ENCODE assay signal across 15 cellular contexts in the genomic region with DNA sequence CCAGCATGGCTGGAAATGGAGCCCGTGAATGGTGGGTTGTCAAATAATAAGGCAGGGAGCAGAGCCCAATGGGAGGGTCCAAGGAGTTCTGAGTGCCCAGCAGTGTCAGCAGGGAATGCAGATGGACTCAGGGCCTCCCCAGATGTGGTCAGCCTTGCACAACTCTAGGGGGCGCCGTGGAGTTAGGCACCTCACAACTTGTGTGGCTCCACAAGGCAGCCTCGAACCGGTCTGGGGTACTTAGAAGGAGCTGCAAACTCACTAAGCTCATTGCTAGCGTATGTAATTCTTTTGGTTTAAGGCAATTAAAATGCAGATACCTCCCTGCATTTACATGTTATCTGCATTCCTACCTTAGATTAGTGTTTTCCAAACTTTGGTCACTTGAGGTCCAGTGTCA. TPM values are rescaled to one million over a fixed set of nuclear protein-coding genes. Genes with fewer than 3 reads are reported as not detected.
DNase-seq lines count a peak whose midpoint lies in the region; ATAC-seq, FAIRE-seq and TF ChIP-seq lines count a peak whose summit lies in the region.
"Had no signal": no experiment of that assay in that cellular context is flagged by ENCODE, and none has a peak within 500 bp of the region (broad histone marks: within the 10 kb centered on the region; RNA-seq: fewer than 3 reads in every experiment).

No MANE protein-coding gene starts in this region.

- SMC1A ChIA-PET in GM12878 (lab: Charles Lee; ENCODE audit: uncharacterized antibody, unreplicated experiment): interaction anchor here (0.7 to 7.0 kb wide), 10 partner anchors 8 to 97 kb away, joined by 3 to 44 read pairs (median 6); a partner anchor contains a TSS

- POLR2A ChIA-PET in HCT116 (lab: Charles Lee): no interaction called here
- POLR2A ChIA-PET in GM12878 (lab: Charles Lee): interaction anchor here (0.6 to 1.7 kb wide), 5 partner anchors 9 to 70 kb away, joined by 3 to 5 read pairs (median 4); no protein-coding TSS in a partner anchor

- peak overlapping the region; percentile 37 for H3K4me3 Mint-ChIP-seq in Calu3 (ENCODE audit: low read depth, unreplicated experiment)
- H3K4me3 Mint-ChIP-seq in naive B cell: peak overlapping the region in 6 of 8 donors; percentile 52 to 87 (median 68)
- H3K4me3 Mint-ChIP-seq: activated naive CD8-positive, alpha-beta T cell had no signal

- CTCF ChIA-PET in Calu3 (lab: Charles Lee) (interaction anchor here (1.2 to 1.8 kb wide), 2 partner anchors 12 to 70 kb away, joined by 6 read pairs; no protein-coding TSS in a partner anchor), HCT116 (lab: Charles Lee) (no interaction called here), GM12878 (lab: Yijun Ruan, JAX) (interaction anchor here (0.9 to 3.6 kb wide), 11 partner anchors 10 to 98 kb away, joined by 3 to 17 read pairs (median 5); no protein-coding TSS in a partner anchor)

- ATAC-seq in HCT116 (peak; percentile 64), GM12878 (no peak), naive B cell (ENCODE audit: low read depth in 2 of 2) (no peak), foreskin keratinocyte (no peak), sciatic nerve (no peak)

- H3K9ac ChIP-seq in HCT116 (ENCODE audit: low read length): no peak overlapping the region
- no peak overlapping the region for H3K9ac ChIP-seq in GM12878 (ENCODE audit: control insufficient read depth, insufficient read depth, low read length)

- RAD21 ChIA-PET in HCT116 (lab: Charles Lee; ENCODE audit: low non-redundant PET in 1 of 2, low total read pairs in 2 of 2, uncharacterized antibody in 2 of 2, unreplicated experiment in 2 of 2): no interaction called here
- RAD21 ChIA-PET in GM12878 (lab: Charles Lee; ENCODE audit: unreplicated experiment): interaction anchor here (0.6 to 3.0 kb wide), 8 partner anchors 9 to 96 kb away, joined by 3 to 19 read pairs (median 4); a partner anchor contains a TSS

- H3K27me3 ChIP-seq in HCT116 (ENCODE audit: insufficient read depth, low read length) (peaks cover 7% of the 10 kb centered on the region), GM12878 (replicated peaks in 1 of 2; ENCODE audit: control insufficient read depth in 2 of 2, insufficient read depth in 2 of 2, low read length in 1 of 2) (no peaks in the 10 kb centered on the region), foreskin keratinocyte (no peaks in the 10 kb centered on the region)
- H3K27me3 ChIP-seq: suprapubic skin had no signal

- no peaks in the 10 kb centered on the region for H4K20me1 ChIP-seq in HCT116 (ENCODE audit: insufficient read depth)
- peaks cover 7% of the 10 kb centered on the region; the same call in 1 of the 2 replicates for H4K20me1 ChIP-seq in GM12878 (ENCODE audit: control insufficient read depth, insufficient read depth)

- DNase-seq in Calu3: no peak
- no peak for DNase-seq in HCT116 (ENCODE audit: low read depth, low spot score)
- DNase-seq in GM12878 (ENCODE audit: low read depth, low spot score): no peak
- DNase-seq in naive B cell: no peak
- DNase-seq in NCI-H1105 (lab: John Stamatoyannopoulos, UW): no peak
- no peak for DNase-seq in foreskin keratinocyte
- DNase-seq in sciatic nerve (ENCODE audit: low spot score): no peak
- DNase-seq in NCI-H226: no peak
- DNase-seq: activated CD8-positive, alpha-beta memory T cell treated with anti-CD3 and anti-CD28 coated beads for 24 hours; MM.1S; retina had no signal

- no peaks in the 10 kb centered on the region for H3K4me1 ChIP-seq in HCT116 (ENCODE audit: control insufficient read depth in 1 of 2, insufficient read depth in 2 of 2, low read length in 2 of 2)
- H3K4me1 ChIP-seq in GM12878 (ENCODE audit: control insufficient read depth, insufficient read depth, low read length): peaks cover 54% of the 10 kb centered on the region
- no peaks in the 10 kb centered on the region for H3K4me1 ChIP-seq in foreskin keratinocyte

- H3K4me3 ChIP-seq in HCT116 (replicated peaks in 1 of 2; ENCODE audit: low read depth in 1 of 2, low read length in 2 of 2) (no peak overlapping the region), GM12878 (no peak overlapping the region)
- H3K4me3 ChIP-seq: coronary artery, mucosa of descending colon, suprapubic skin had no signal

- no peak for TF ChIP-seq RAD21 in HCT116 (IDR thresholded peaks at IDR 0.05; ENCODE audit: low read depth)
- no peak for TF ChIP-seq RAD21 in GM12878 (IDR thresholded peaks at IDR 0.05; ENCODE audit: insufficient read depth, low read depth, low read length)

- 58% methylated on average over 6 of the region's 6 CpGs for WGBS in GM12878 (ENCODE audit: insufficient coverage, insufficient replicate concordance, low lambda C conversion rate, missing lambda C conversion rate)

- no peak overlapping the region for H3K27ac Mint-ChIP-seq in Calu3 (ENCODE audit: unreplicated experiment)
- H3K27ac Mint-ChIP-seq in naive B cell: peak overlapping the region in 5 of 6 donors; percentile 68 to 94 (median 86)

- H3K79me2 ChIP-seq in HCT116 (ENCODE audit: insufficient read depth, low read length) (no peaks in the 10 kb centered on the region), GM12878 (ENCODE audit: control insufficient read depth, insufficient read depth, low read length) (peaks cover 47% of the 10 kb centered on the region)

- BruUV-seq in Calu3 (replicated peaks; lab: Mats Ljungman, UMichigan) (no TSS peak), HCT116 (replicated peaks; lab: Mats Ljungman, UMichigan) (no TSS peak), GM12878 (replicated peaks; lab: Mats Ljungman, UMichigan) (no TSS peak)

- peaks cover 4% of the 10 kb centered on the region for H3K36me3 Mint-ChIP-seq in Calu3 (ENCODE audit: insufficient read depth, unreplicated experiment)
- H3K36me3 Mint-ChIP-seq in naive B cell: peaks cover 34 to 48% of the 10 kb centered on the region in 2 donors

- no peaks in the 10 kb centered on the region for H3K36me3 ChIP-seq in HCT116 (ENCODE audit: control insufficient read depth in 1 of 2, insufficient read depth in 2 of 2, low read length in 2 of 2)
- H3K36me3 ChIP-seq in GM12878 (ENCODE audit: control insufficient read depth in 2 of 2, insufficient read depth in 2 of 2, low read length in 1 of 2): peaks cover 62 to 67% of the 10 kb centered on the region in 2 experiments

- no peak overlapping the region for H2AFZ ChIP-seq in HCT116 (ENCODE audit: low read depth, low read length, poor library complexity, severe bottlenecking)
- H2AFZ ChIP-seq in GM12878 (ENCODE audit: control insufficient read depth, low read depth, low read length): no peak overlapping the region

- H3K27me3 Mint-ChIP-seq in Calu3 (ENCODE audit: unreplicated experiment) (no peaks in the 10 kb centered on the region), naive B cell (no peaks in the 10 kb centered on the region)
- H3K27me3 Mint-ChIP-seq: activated naive CD8-positive, alpha-beta T cell had no signal

- in situ Hi-C loops in GM12878 (cut with MboI): no loop called here

- H3K4me1 Mint-ChIP-seq in Calu3 (ENCODE audit: low read depth, unreplicated experiment) (peaks cover 12% of the 10 kb centered on the region), naive B cell (peaks cover 52 to 77% (median 59%) of the 10 kb centered on the region in 3 donors)

- FAIRE-seq in GM12878 (lab: Jason Lieb, UNC): no peak

- TF ChIP-seq EP300 in GM12878 (IDR thresholded peaks at IDR 0.05; ENCODE audit: borderline replicate concordance in 1 of 2, control insufficient read depth in 1 of 2, low read depth in 2 of 2, low read length in 2 of 2): no peak

- H3K27ac ChIP-seq in HCT116 (ENCODE audit: low read depth, low read length) (no peak overlapping the region), GM12878 (ENCODE audit: control insufficient read depth, insufficient read depth) (no peak overlapping the region), foreskin keratinocyte (no peak overlapping the region)
- H3K27ac ChIP-seq: coronary artery, suprapubic skin had no signal

- H3K9me3 Mint-ChIP-seq in Calu3 (ENCODE audit: low read depth, unreplicated experiment) (no peaks in the 10 kb centered on the region), naive B cell (no peaks in the 10 kb centered on the region)

- TF ChIP-seq POLR2A in HCT116 (IDR thresholded peaks at IDR 0.05; ENCODE audit: borderline replicate concordance, extremely low read depth, insufficient read depth, insufficient read length) (no peak), GM12878 (IDR thresholded peaks at IDR 0.05; ENCODE audit: low read depth, low read length) (no peak)

- intact Hi-C loops in Calu3 (cut with micrococcal nuclease; ENCODE audit: unreplicated experiment): no loop called here
- intact Hi-C loops in HCT116 (cut with micrococcal nuclease): no loop called here
- intact Hi-C loops in GM12878 (cut with micrococcal nuclease; ENCODE audit: unreplicated experiment): no loop called here
- intact Hi-C loops in sciatic nerve (cut with DNase I): no loop called here

- H3K9me3 ChIP-seq in HCT116 (ENCODE audit: control insufficient read depth in 1 of 2, insufficient read depth in 1 of 2, low read depth in 1 of 2, low read length in 2 of 2): no peaks in the 10 kb centered on the region
- H3K9me3 ChIP-seq in GM12878 (replicated peaks; ENCODE audit: control insufficient read depth, insufficient read depth, low read length): no peaks in the 10 kb centered on the region
- H3K9me3 ChIP-seq: mucosa of descending colon, suprapubic skin had no signal

- no peaks in the 10 kb centered on the region for H3K9me2 ChIP-seq in HCT116 (ENCODE audit: insufficient read depth)

- TF ChIP-seq CTCF in Calu3 (IDR thresholded peaks at IDR 0.05; ENCODE audit: unreplicated experiment): peak; percentile 19
- peak in 2 of 3 experiments; percentile 62 to 76; a peak in 4 of 6 replicates for TF ChIP-seq CTCF in HCT116 (IDR thresholded peaks at IDR 0.05 in 2 of 3, conservative IDR thresholded peaks at IDR 0.05 in 1 of 3; ENCODE audit: borderline replicate concordance in 1 of 3, insufficient read depth in 1 of 3, low read depth in 2 of 3, low read length in 2 of 3)
- TF ChIP-seq CTCF in GM12878 (IDR thresholded peaks at IDR 0.05 in 2 of 3, conservative IDR thresholded peaks at IDR 0.05 in 1 of 3; ENCODE audit: control insufficient read depth in 2 of 3, extremely low read depth in 1 of 3, insufficient read depth in 1 of 3, low read depth in 3 of 3, low read length in 3 of 3): peak; percentile 12 to 48 (median 36); a peak in 3 of 6 replicates
- TF ChIP-seq CTCF in foreskin keratinocyte (conservative IDR thresholded peaks at IDR 0.05): no peak

- H3K4me2 ChIP-seq in HCT116 (ENCODE audit: low read length) (no peak overlapping the region), GM12878 (ENCODE audit: control insufficient read depth, insufficient read depth) (no peak overlapping the region; the same call in 1 of the 2 replicates)

RNA-seq across cellular contexts. Expression of a gene that starts 18.1 kb away (rescaled TPM):
- total RNA-seq in Calu3 (2022) (5.0 and 10.5 TPM in 2 replicates), HCT116 (2021; ENCODE audit: unreplicated experiment) (0.61 TPM), GM12878 (2014; rRNA removed) (229 and 237 TPM in 2 replicates), GM12878 (2014; rRNA removed; fragmentation: Illumina TruSeq; extraction: Trizol) (164 and 167 TPM in 2 replicates), GM12878 (2021) (181 and 191 TPM in 2 replicates), foreskin keratinocyte (not detected in 2 replicates), sciatic nerve (19.1 TPM)
- not detected in 2 replicates for polyA plus RNA-seq in HCT116 (2012)
- 220 and 236 TPM in 2 replicates for total RNA-seq in GM12878 (2013; cell fraction: nucleolus; rRNA removed)
- 62.7 TPM for polyA plus RNA-seq in GM12878 (2011; ENCODE audit: low read depth)
- polyA plus RNA-seq in GM12878 (2011; rRNA removed) (220 and 328 TPM in 2 replicates), GM12878 (2014; fragmentation: Illumina TruSeq; extraction: Trizol) (181 and 269 TPM in 2 replicates), GM12878 (2014; fragmentation: Nextera tagmentation; extraction: Ambion mirVana) (10 to 100 TPM; 17.1 to 34.5 TPM), GM12878 (2014; rRNA removed) (179 and 194 TPM in 2 replicates), GM12878 (2016; fragmentation: Nextera tagmentation; extraction: Ambion mirVana) (100 to 1,000 TPM; 104 to 121 TPM), naive B cell (ENCODE audit: low read depth in 6 of 6) (100 to 1,000 TPM; 646 to 909 (median 752) TPM), foreskin keratinocyte (not detected in 2 replicates)
- 175 and 263 TPM in 2 replicates for polyA plus RNA-seq in GM12878 (2011; cell fraction: cytosol; rRNA removed)
- 312 and 314 TPM in 2 replicates for polyA plus RNA-seq in GM12878 (2011; cell fraction: nucleus; rRNA removed)
- polyA plus RNA-seq in GM12878 (2012): 116 and 131 TPM in 2 replicates
- 201 and 208 TPM in 2 replicates for polyA minus RNA-seq in GM12878 (2011; rRNA and poly(A)+ RNA removed)
- polyA minus RNA-seq in GM12878 (2011; cell fraction: cytosol; rRNA and poly(A)+ RNA removed): 109 and 123 TPM in 2 replicates
- polyA minus RNA-seq in GM12878 (2011; cell fraction: nucleus; rRNA and poly(A)+ RNA removed): 155 and 194 TPM in 2 replicates
